8 cellular contexts compared by ENCODE assay signal in genomic region chr7:30445770-30446169, GRCh38. TPM values are rescaled to one million over a fixed set of nuclear protein-coding genes. Genes with fewer than 3 reads are reported as not detected.
A peak's percentile ranks its signal among the peaks of the same experiment; 100 is the strongest.
DNase-seq lines count a peak whose midpoint lies in the region; ATAC-seq and TF ChIP-seq lines count a peak whose summit lies in the region.

No MANE protein-coding gene starts in this region.

- H3K14ac ChIP-seq in neuronal stem cell (ENCODE audit: low read length), result no peak overlapping the region

- no peak overlapping the region for H3K9ac ChIP-seq in neuronal stem cell (ENCODE audit: low read depth, low read length, poor library complexity)

- no peak overlapping the region for H2BK120ac ChIP-seq in neuronal stem cell (ENCODE audit: low read depth, low read length)

- peaks cover 7% of the 10 kb centered on the region for H3K4me1 Mint-ChIP-seq in activated T-helper 1 cell treated with anti-CD3 and anti-CD28 coated beads, Interleukin-12 subunit alpha, Interleukin-12 subunit beta, Interleukin-2, Interleukin-4 antibody, amounts not matched to agents 30 ng/mL and 10 ng/mL and 1 ng/mL, durations not matched to agents 14 hours and 24 hours and 36 hours (ENCODE audit: low read depth)

- H2AK5ac ChIP-seq in neuronal stem cell (ENCODE audit: low read depth, low read length), result no peak overlapping the region

- H2AFZ ChIP-seq in neuronal stem cell (ENCODE audit: low read length), result no peak overlapping the region

- DNase-seq in AG10803 (ENCODE audit: low read depth) (peak; percentile 83), NOMO-1 treated with DMSO at 0.1 percent for 48 hours (lab: John Stamatoyannopoulos, UW; ENCODE audit: unreplicated experiment) (peak; percentile 92), left ventricle myocardium inferior (peak; percentile 76), neuronal stem cell (ENCODE audit: low spot score) (no peak)
- peak; percentile 68 for DNase-seq in activated T-helper 1 cell treated with anti-CD3 and anti-CD28 coated beads, Interleukin-12 subunit alpha, Interleukin-12 subunit beta, Interleukin-2, Interleukin-4 antibody, amounts not matched to agents 30 ng/mL and 10 ng/mL and 1 ng/mL, durations not matched to agents 14 hours and 24 hours and 36 hours (ENCODE audit: low spot score)
- DNase-seq in stimulated activated CD4-positive, alpha-beta T cell treated with anti-CD3 and anti-CD28 coated beads, Interleukin-4, amount 100 ng/mL, for 24 hours, result peak; percentile 61

- peak overlapping the region; percentile 33 for H3K27ac Mint-ChIP-seq in activated T-helper 1 cell treated with anti-CD3 and anti-CD28 coated beads, Interleukin-12 subunit alpha, Interleukin-12 subunit beta, Interleukin-2, Interleukin-4 antibody, amounts not matched to agents 30 ng/mL and 10 ng/mL and 1 ng/mL, durations not matched to agents 14 hours and 24 hours and 36 hours

- no peak overlapping the region for H3K4me2 ChIP-seq in neuronal stem cell (ENCODE audit: insufficient read depth, low read length, poor library complexity, severe bottlenecking)

- H2BK12ac ChIP-seq in neuronal stem cell (ENCODE audit: low read length), result no peak overlapping the region

- H3K4me1 ChIP-seq in left ventricle myocardium inferior (peaks cover 36% of the 10 kb centered on the region), neuronal stem cell (ENCODE audit: control insufficient read depth in 2 of 2, insufficient read depth in 1 of 2, low read depth in 1 of 2, low read length in 2 of 2) (no peaks in the 10 kb centered on the region)

- no peak overlapping the region for H4K8ac ChIP-seq in neuronal stem cell (ENCODE audit: low read depth, low read length)

- H3K27me3 Mint-ChIP-seq in activated T-helper 1 cell treated with anti-CD3 and anti-CD28 coated beads, Interleukin-12 subunit alpha, Interleukin-12 subunit beta, Interleukin-2, Interleukin-4 antibody, amounts not matched to agents 30 ng/mL and 10 ng/mL and 1 ng/mL, durations not matched to agents 14 hours and 24 hours and 36 hours (ENCODE audit: insufficient read depth), result no peaks in the 10 kb centered on the region

- intact Hi-C loops in activated T-helper 1 cell treated with anti-CD3 and anti-CD28 coated beads, Interleukin-12 subunit alpha, Interleukin-12 subunit beta, Interleukin-2, Interleukin-4 antibody, amounts not matched to agents 30 ng/mL and 10 ng/mL and 1 ng/mL, durations not matched to agents 14 hours and 24 hours and 36 hours (cut with micrococcal nuclease), result loop anchor here (5.0 kb wide), 1 partner anchor 168 kb away; no protein-coding TSS in a partner anchor
- intact Hi-C loops in left ventricle myocardium inferior (cut with micrococcal nuclease), result no loop called here

- peak; percentile 98 for ATAC-seq in GM19035 (IDR thresholded peaks at IDR 0.05; ENCODE audit: unreplicated experiment)
- ATAC-seq in HG03139 (IDR thresholded peaks at IDR 0.05; ENCODE audit: unreplicated experiment), result peak; percentile 100

- H3K27me3 ChIP-seq in left ventricle myocardium inferior (ENCODE audit: low read depth) (no peaks in the 10 kb centered on the region), neuronal stem cell (ENCODE audit: control insufficient read depth in 3 of 3, insufficient read depth in 3 of 3, low read depth in 1 of 3, low read length in 3 of 3) (no peaks in the 10 kb centered on the region)

- H3K18ac ChIP-seq in neuronal stem cell (ENCODE audit: low read length), result no peak overlapping the region

- no peak overlapping the region for H3K27ac ChIP-seq in left ventricle myocardium inferior (replicated peaks)
- no peak overlapping the region for H3K27ac ChIP-seq in neuronal stem cell (replicated peaks; ENCODE audit: low read length)

- H3K9me3 Mint-ChIP-seq in activated T-helper 1 cell treated with anti-CD3 and anti-CD28 coated beads, Interleukin-12 subunit alpha, Interleukin-12 subunit beta, Interleukin-2, Interleukin-4 antibody, amounts not matched to agents 30 ng/mL and 10 ng/mL and 1 ng/mL, durations not matched to agents 14 hours and 24 hours and 36 hours, result no peaks in the 10 kb centered on the region

- no peaks in the 10 kb centered on the region for H3K79me1 ChIP-seq in neuronal stem cell (ENCODE audit: low read depth, low read length)

- no peak overlapping the region for H4K91ac ChIP-seq in neuronal stem cell (ENCODE audit: low read depth, low read length, poor library complexity)

- H2BK5ac ChIP-seq in neuronal stem cell (ENCODE audit: low read length), result no peak overlapping the region

- no peak overlapping the region for H3K4ac ChIP-seq in neuronal stem cell (ENCODE audit: low read length)

- H3K4me3 ChIP-seq in AG10803 (ENCODE audit: low read length) (no peak overlapping the region), left ventricle myocardium inferior (no peak overlapping the region), neuronal stem cell (ENCODE audit: low read length in 2 of 2) (no peak overlapping the region)

- H3K9me3 ChIP-seq in left ventricle myocardium inferior (replicated peaks) (no peaks in the 10 kb centered on the region), neuronal stem cell (replicated peaks in 1 of 2; ENCODE audit: control insufficient read depth in 2 of 2, insufficient read depth in 1 of 2, low read depth in 1 of 2, low read length in 2 of 2) (no peaks in the 10 kb centered on the region)

- H3K36me3 Mint-ChIP-seq in activated T-helper 1 cell treated with anti-CD3 and anti-CD28 coated beads, Interleukin-12 subunit alpha, Interleukin-12 subunit beta, Interleukin-2, Interleukin-4 antibody, amounts not matched to agents 30 ng/mL and 10 ng/mL and 1 ng/mL, durations not matched to agents 14 hours and 24 hours and 36 hours (ENCODE audit: low read depth), result peaks cover 15% of the 10 kb centered on the region

- WGBS in neuronal stem cell (ENCODE audit: extremely low coverage in 2 of 2, insufficient read length in 2 of 2, insufficient replicate concordance in 1 of 2), 2 donors, result no CpG with 5 or more reads among the region's 7 CpGs

- no peak overlapping the region for H2BK15ac ChIP-seq in neuronal stem cell (ENCODE audit: low read length)

- TF ChIP-seq CTCF in AG10803 (conservative IDR thresholded peaks at IDR 0.05; ENCODE audit: low read length) (peak; percentile 53), left ventricle myocardium inferior (IDR thresholded peaks at IDR 0.05; ENCODE audit: borderline replicate concordance) (peak; percentile 40)

- no peak overlapping the region for H3K4me3 Mint-ChIP-seq in activated T-helper 1 cell treated with anti-CD3 and anti-CD28 coated beads, Interleukin-12 subunit alpha, Interleukin-12 subunit beta, Interleukin-2, Interleukin-4 antibody, amounts not matched to agents 30 ng/mL and 10 ng/mL and 1 ng/mL, durations not matched to agents 14 hours and 24 hours and 36 hours

- H3K36me3 ChIP-seq in left ventricle myocardium inferior (peaks cover 53% of the 10 kb centered on the region), neuronal stem cell (replicated peaks in 1 of 2; ENCODE audit: control insufficient read depth in 2 of 2, insufficient read depth in 2 of 2, low read length in 2 of 2) (peaks cover 5 to 14% of the 10 kb centered on the region in 2 donors)

- no peak overlapping the region for H3K23ac ChIP-seq in neuronal stem cell (ENCODE audit: low read depth, low read length, poor library complexity)

RNA-seq across cellular contexts. Expression of gene NOD1, which starts 32.8 kb away (rescaled TPM):
- 9.1 and 13.1 TPM in 2 replicates for total RNA-seq in activated T-helper 1 cell treated with anti-CD3 and anti-CD28 coated beads, Interleukin-12 subunit alpha, Interleukin-12 subunit beta, Interleukin-2, Interleukin-4 antibody, amounts not matched to agents 30 ng/mL and 10 ng/mL and 1 ng/mL, durations not matched to agents 14 hours and 24 hours and 36 hours
- 7.0 TPM for total RNA-seq in left ventricle myocardium inferior
- 6.4 TPM for polyA plus RNA-seq in neuronal stem cell (2013, experiment 1 of 2)
- 6.4 TPM for polyA plus RNA-seq in neuronal stem cell (2013, experiment 2 of 2)

RNA-seq across cellular contexts. Expression of gene GGCT, which starts 58.9 kb away (rescaled TPM):
- 75.4 and 79.0 TPM in 2 replicates for total RNA-seq in activated T-helper 1 cell treated with anti-CD3 and anti-CD28 coated beads, Interleukin-12 subunit alpha, Interleukin-12 subunit beta, Interleukin-2, Interleukin-4 antibody, amounts not matched to agents 30 ng/mL and 10 ng/mL and 1 ng/mL, durations not matched to agents 14 hours and 24 hours and 36 hours
- 18.9 TPM for total RNA-seq in left ventricle myocardium inferior
- 84.3 TPM for polyA plus RNA-seq in neuronal stem cell (2013, experiment 1 of 2)
- polyA plus RNA-seq in neuronal stem cell (2013, experiment 2 of 2), result 85.9 TPM
